In the genomic region with DNA sequence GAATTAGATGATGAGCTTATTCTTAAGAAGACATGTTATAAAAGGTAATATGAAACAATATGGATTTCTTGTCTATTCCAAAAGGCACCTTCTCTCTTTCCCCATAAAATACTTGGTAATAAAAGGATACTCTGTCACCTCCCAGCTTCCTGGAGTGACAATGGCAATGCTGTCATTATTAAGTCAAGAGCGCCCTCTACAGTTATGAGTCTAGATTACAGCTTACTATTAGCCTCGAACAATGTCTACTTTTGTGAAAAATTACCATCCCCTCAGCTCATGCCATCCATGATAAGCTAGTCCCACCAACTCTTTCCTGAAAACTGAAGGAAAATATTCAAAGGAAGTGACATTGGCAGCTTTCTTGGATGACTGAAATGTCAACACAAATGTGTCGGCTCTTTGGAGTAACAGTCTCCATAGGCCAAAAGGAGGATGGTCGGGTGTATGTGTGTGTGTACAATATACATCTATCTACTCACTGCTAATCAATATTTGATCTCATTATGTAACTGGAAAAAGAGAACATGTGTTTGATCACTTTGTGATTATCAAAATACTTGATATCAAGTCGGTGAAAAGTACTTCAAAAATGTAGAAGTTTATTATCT, we compare ENCODE assay signal across 1 cellular context.
TF ChIP-seq lines count a peak whose summit lies in the region.

No MANE protein-coding gene starts in this region.

TF ChIP-seq in H1, 55 proteins besides CTCF, POLR2A, EP300 and RAD21 (continued from another document):
- no peak for TF ChIP-seq MAFK (IDR thresholded peaks at IDR 0.05; ENCODE audit: low read depth, low read length)
- TF ChIP-seq ASH2L (IDR thresholded peaks at IDR 0.05; ENCODE audit: low read length) = no peak
- no peak for TF ChIP-seq KDM4A (IDR thresholded peaks at IDR 0.05; ENCODE audit: low read depth, low read length, severe bottlenecking)
- no peak for TF ChIP-seq TEAD4 (IDR thresholded peaks at IDR 0.05; ENCODE audit: low read depth, low read length)
